ENCODE assay signal across 1 cellular context in genomic region chr17:7889166-7889584, GRCh38.
TF ChIP-seq lines count a peak whose summit lies in the region.

No MANE protein-coding gene starts in this region.

TF ChIP-seq in SK-N-SH, 30 proteins besides CTCF, POLR2A, EP300 and RAD21 (continued from another document):
- TF ChIP-seq USF2 (IDR thresholded peaks at IDR 0.05; ENCODE audit: borderline replicate concordance, low read depth, low read length) (no peak), ZBTB33 (IDR thresholded peaks at IDR 0.05; ENCODE audit: borderline replicate concordance, low read depth) (no peak), FOXM1 (IDR thresholded peaks at IDR 0.05; ENCODE audit: low read depth) (no peak), RXRA (IDR thresholded peaks at IDR 0.05; ENCODE audit: borderline replicate concordance, low read depth) (peak; percentile 96), ELF1 (IDR thresholded peaks at IDR 0.05) (no peak), PBX3 (IDR thresholded peaks at IDR 0.05) (peak; percentile 75), REST (IDR thresholded peaks at IDR 0.05; ENCODE audit: low read depth, low read length) (0 out of 2 replicates have a peak, but pooled peaks have one; percentile 5), NFIC (IDR thresholded peaks at IDR 0.05; ENCODE audit: borderline replicate concordance) (peak; percentile 99), POLR2AphosphoS5 (IDR thresholded peaks at IDR 0.05; ENCODE audit: low read depth, low read length) (peak; percentile 48; the same call in 1 of the 2 replicates), SIN3A (IDR thresholded peaks at IDR 0.05; ENCODE audit: borderline replicate concordance, low read depth, low read length) (peak; percentile 82), IRF3 (IDR thresholded peaks at IDR 0.05; ENCODE audit: low read depth, low read length) (no peak), SMC3 (IDR thresholded peaks at IDR 0.05; ENCODE audit: low read depth, low read length) (peak; percentile 37; the same call in 1 of the 2 replicates), EZH2phosphoT487 (IDR thresholded peaks at IDR 0.05; ENCODE audit: borderline replicate concordance, low read depth) (no peak), FOSL2 (IDR thresholded peaks at IDR 0.05; ENCODE audit: borderline replicate concordance, low read depth) (no peak), RCOR1 (IDR thresholded peaks at IDR 0.05; ENCODE audit: low read length) (peak; percentile 73; the same call in 1 of the 2 replicates), TEAD4 (IDR thresholded peaks at IDR 0.05; ENCODE audit: borderline replicate concordance, insufficient read depth) (no peak), JUND (IDR thresholded peaks at IDR 0.05) (0 out of 2 replicates have a peak, but pooled peaks have one; percentile 14), MXI1 (IDR thresholded peaks at IDR 0.05; ENCODE audit: low read depth, low read length) (peak; percentile 81)
